Comparison of ENCODE assay signal across 11 cellular contexts in genomic region chr1:28173980-28174297, GRCh38. TPM values are rescaled to one million over a fixed set of nuclear protein-coding genes. Genes with fewer than 3 reads are reported as not detected.
DNase-seq lines count a peak whose midpoint lies in the region; ATAC-seq and TF ChIP-seq lines count a peak whose summit lies in the region.
"Had no signal": no experiment of that assay in that cellular context is flagged by ENCODE, and none has a peak within 500 bp of the region (broad histone marks: within the 10 kb centered on the region; RNA-seq: fewer than 3 reads in every experiment).

No MANE protein-coding gene starts in this region.

- no peak overlapping the region for H3K23ac ChIP-seq in H9 (ENCODE audit: insufficient read length, low read depth, low read length)

- H4K20me1 ChIP-seq in H9 (ENCODE audit: control insufficient read depth, insufficient read depth, insufficient read length) = no peaks in the 10 kb centered on the region

- no peak overlapping the region for H3K56ac ChIP-seq in H9 (ENCODE audit: insufficient read length, low read depth, low read length)

- no peak overlapping the region for H3K4ac ChIP-seq in H9 (ENCODE audit: low read depth, low read length)

- no peak overlapping the region for H2BK20ac ChIP-seq in H9 (ENCODE audit: low read depth, low read length, poor library complexity, severe bottlenecking)

- H3T11ph ChIP-seq in H9 (ENCODE audit: low read length) = no peak overlapping the region

- H3K27ac ChIP-seq in H9 (ENCODE audit: insufficient read length, low read depth, low read length) = no peak overlapping the region
- peak overlapping the region; percentile 11 to 34 for H3K27ac ChIP-seq in ascending aorta
- H3K27ac ChIP-seq in layer of hippocampus (ENCODE audit: low read depth, low read length) = peak overlapping the region; percentile 66

- CTCF ChIA-PET in Caco-2 (lab: Charles Lee) = no interaction called here

- TF ChIP-seq CTCF in H9 (conservative IDR thresholded peaks at IDR 0.05) = no peak
- TF ChIP-seq CTCF in ascending aorta (IDR thresholded peaks at IDR 0.05) = no peak
- no peak for TF ChIP-seq CTCF in Caco-2 (IDR thresholded peaks at IDR 0.05; ENCODE audit: insufficient read depth in 1 of 2, low read depth in 1 of 2, low read length in 1 of 2, severe bottlenecking in 1 of 2, unreplicated experiment in 1 of 2)

- H3K79me2 ChIP-seq in H9 (ENCODE audit: insufficient read depth, low read length) = no peaks in the 10 kb centered on the region

- H2AK5ac ChIP-seq in H9 (ENCODE audit: insufficient read length, low read length) = no peak overlapping the region

- no peak overlapping the region for H3K4me2 ChIP-seq in H9 (ENCODE audit: insufficient read depth, insufficient read length, low read length)

- no peaks in the 10 kb centered on the region for H3K36me3 ChIP-seq in ascending aorta
- no peaks in the 10 kb centered on the region for H3K36me3 ChIP-seq in Caco-2 (ENCODE audit: control insufficient read depth, insufficient read depth, low read length)

- H3K79me1 ChIP-seq in H9 (ENCODE audit: insufficient read depth, low read depth, low read length, poor library complexity, severe bottlenecking) = no peaks in the 10 kb centered on the region

- intact Hi-C loops in ascending aorta (cut with DNase I) (no loop called here), Caco-2 (cut with micrococcal nuclease; ENCODE audit: unreplicated experiment) (no loop called here)

- H3K14ac ChIP-seq in H9 (ENCODE audit: insufficient read depth, low read length) = no peak overlapping the region; the same call in 1 of the 2 replicates

- no peak overlapping the region for H2BK5ac ChIP-seq in H9 (ENCODE audit: insufficient read length, low read length)

- no peak overlapping the region for H4K8ac ChIP-seq in H9 (replicated peaks; ENCODE audit: insufficient read length, low read depth, low read length)

- no peak for ATAC-seq in stimulated activated effector memory CD8-positive, alpha-beta T cell treated with anti-CD3 and anti-CD28 coated beads, Interleukin-12 subunit alpha, Interleukin-12 subunit beta, amount 100 ng/mL, for 72 hours
- ATAC-seq in GM19035 (IDR thresholded peaks at IDR 0.05; ENCODE audit: unreplicated experiment) = no peak
- ATAC-seq: stimulated activated naive CD8-positive, alpha-beta T cell treated with anti-CD3 and anti-CD28 coated beads, Interleukin-15, Interleukin-2, amounts not matched to agents 100 U/mL and 50 U/mL, for 24 hours had no signal

- H3K27me3 Mint-ChIP-seq in H9 (ENCODE audit: low read depth) (no peaks in the 10 kb centered on the region), Caco-2 (ENCODE audit: insufficient read depth, unreplicated experiment) (no peaks in the 10 kb centered on the region)

- H3K23me2 ChIP-seq in H9 (ENCODE audit: insufficient read length, low read depth, low read length, poor library complexity, severe bottlenecking) = peaks cover 2% of the 10 kb centered on the region

- no peak for DNase-seq in H9
- DNase-seq in ascending aorta (ENCODE audit: low spot score in 2 of 2) = no peak
- DNase-seq in stimulated activated effector memory CD8-positive, alpha-beta T cell treated with anti-CD3 and anti-CD28 coated beads, Interleukin-12 subunit alpha, Interleukin-12 subunit beta, amount 100 ng/mL, for 72 hours (ENCODE audit: low spot score in 2 of 2) = no peak
- no peak for DNase-seq in SW 1271 (lab: John Stamatoyannopoulos, UW)
- no peak for DNase-seq in Caco-2
- no peak for DNase-seq in medulla oblongata (ENCODE audit: extremely low spot score)
- DNase-seq: DMS79 treated with DMSO at 0.1 percent for 48 hours; NCI-H1092 treated with DMSO at 0.1 percent for 48 hours; stimulated activated naive CD8-positive, alpha-beta T cell treated with anti-CD3 and anti-CD28 coated beads, Interleukin-15, Interleukin-2, amounts not matched to agents 100 U/mL and 50 U/mL, for 24 hours had no signal

- H3K9ac ChIP-seq in H9 (ENCODE audit: extremely low read depth, insufficient read length, low read length) = no peak overlapping the region

- H3K36me3 Mint-ChIP-seq in H9 (ENCODE audit: insufficient read depth in 1 of 3, low read depth in 3 of 3) = no peaks in the 10 kb centered on the region
- peaks cover 6% of the 10 kb centered on the region for H3K36me3 Mint-ChIP-seq in stimulated activated effector memory CD8-positive, alpha-beta T cell treated with anti-CD3 and anti-CD28 coated beads, Interleukin-12 subunit alpha, Interleukin-12 subunit beta, amount 100 ng/mL, for 72 hours
- H3K36me3 Mint-ChIP-seq in Caco-2 (ENCODE audit: insufficient read depth, unreplicated experiment) = no peaks in the 10 kb centered on the region

- H3K4me3 Mint-ChIP-seq in H9 (no peak overlapping the region), Caco-2 (ENCODE audit: unreplicated experiment) (no peak overlapping the region)
- H3K4me3 Mint-ChIP-seq in stimulated activated effector memory CD8-positive, alpha-beta T cell treated with anti-CD3 and anti-CD28 coated beads, Interleukin-12 subunit alpha, Interleukin-12 subunit beta, amount 100 ng/mL, for 72 hours = peak overlapping the region; percentile 36

- H3K4me1 Mint-ChIP-seq in H9 = peaks cover 11 to 18% of the 10 kb centered on the region in 2 experiments
- H3K4me1 Mint-ChIP-seq in stimulated activated effector memory CD8-positive, alpha-beta T cell treated with anti-CD3 and anti-CD28 coated beads, Interleukin-12 subunit alpha, Interleukin-12 subunit beta, amount 100 ng/mL, for 72 hours = peaks cover 62% of the 10 kb centered on the region
- H3K4me1 Mint-ChIP-seq in Caco-2 (ENCODE audit: low read depth, unreplicated experiment) = peaks cover 6% of the 10 kb centered on the region

- POLR2A ChIA-PET in Caco-2 (lab: Charles Lee) = no interaction called here

- H3K18ac ChIP-seq in H9 (ENCODE audit: insufficient read length, low read depth, low read length) = no peak overlapping the region

- no peak overlapping the region for H2BK12ac ChIP-seq in H9 (ENCODE audit: insufficient read length, low read depth, low read length)

- no peaks in the 10 kb centered on the region for H3K4me1 ChIP-seq in H9 (ENCODE audit: insufficient read depth, low read length)
- no peaks in the 10 kb centered on the region for H3K4me1 ChIP-seq in ascending aorta
- H3K4me1 ChIP-seq in Caco-2 = peaks cover 12% of the 10 kb centered on the region

- no peaks in the 10 kb centered on the region for H3K27me3 ChIP-seq in H9 (ENCODE audit: insufficient read depth, low read length)
- H3K27me3 ChIP-seq in ascending aorta = no peaks in the 10 kb centered on the region
- no peaks in the 10 kb centered on the region for H3K27me3 ChIP-seq in layer of hippocampus (ENCODE audit: control insufficient read depth, insufficient read depth, low read length)
- H3K27me3 ChIP-seq in Caco-2 (replicated peaks; ENCODE audit: control insufficient read depth, insufficient read depth, low read length) = no peaks in the 10 kb centered on the region

- H3K27ac Mint-ChIP-seq in H9 = peak overlapping the region in 2 of 3 experiments; percentile 42 to 65; a peak in 4 of 7 replicates
- H3K27ac Mint-ChIP-seq in stimulated activated effector memory CD8-positive, alpha-beta T cell treated with anti-CD3 and anti-CD28 coated beads, Interleukin-12 subunit alpha, Interleukin-12 subunit beta, amount 100 ng/mL, for 72 hours = no peak overlapping the region
- H3K27ac Mint-ChIP-seq in Caco-2 (ENCODE audit: unreplicated experiment) = no peak overlapping the region

- H2BK15ac ChIP-seq in H9 (ENCODE audit: low read depth, low read length) = no peak overlapping the region

- H3K9me3 ChIP-seq in H9 (ENCODE audit: control insufficient read depth, low read depth, low read length) (no peaks in the 10 kb centered on the region), ascending aorta (no peaks in the 10 kb centered on the region), Caco-2 (no peaks in the 10 kb centered on the region)

- no CpG with 5 or more reads among the region's 5 CpGs for WGBS in H9 (ENCODE audit: extremely low coverage, insufficient read length, low lambda C conversion rate)

- no peak overlapping the region for H4K5ac ChIP-seq in H9 (ENCODE audit: insufficient read length, low read depth, low read length)

- no peak overlapping the region for H2AFZ ChIP-seq in H9 (ENCODE audit: low read length)

- no TSS peak for BruUV-seq in Caco-2 (replicated peaks; lab: Mats Ljungman, UMichigan)

- H3K9me3 Mint-ChIP-seq in H9 (no peaks in the 10 kb centered on the region; a peak in 1 of 5 replicates), Caco-2 (ENCODE audit: unreplicated experiment) (no peaks in the 10 kb centered on the region)
- no peaks in the 10 kb centered on the region for H3K9me3 Mint-ChIP-seq in stimulated activated effector memory CD8-positive, alpha-beta T cell treated with anti-CD3 and anti-CD28 coated beads, Interleukin-12 subunit alpha, Interleukin-12 subunit beta, amount 100 ng/mL, for 72 hours

- no peak overlapping the region for H4K91ac ChIP-seq in H9 (ENCODE audit: insufficient read length, low read depth, low read length)

- H3K4me3 ChIP-seq in ascending aorta (no peak overlapping the region), Caco-2 (ENCODE audit: low read depth, low read length) (no peak overlapping the region)

- no peak overlapping the region for H2BK120ac ChIP-seq in H9 (ENCODE audit: low read depth, low read length, poor library complexity, severe bottlenecking)

RNA-seq across cellular contexts. Expression of gene PTAFR, which starts 2.6 kb away (rescaled TPM):
- total RNA-seq in H9 (2021) (1.8 and 1.9 TPM in 2 replicates), ascending aorta (13.1 TPM), Caco-2 (2022) (0.12 and 0.32 TPM in 2 replicates)

RNA-seq across cellular contexts. Expression of gene DNAJC8, which starts 58.9 kb away (rescaled TPM):
- 126 and 132 TPM in 2 replicates for total RNA-seq in H9 (2021)
- 65.2 TPM for total RNA-seq in ascending aorta
- total RNA-seq in Caco-2 (2022) = 67.3 and 69.4 TPM in 2 replicates

Comparison
In these comparisons a context has a peak if more than half of its experiments do, and no peak if none do; other contexts are left out.
1. H3K27ac Mint-ChIP-seq: peak in H9 (2 of 3); none in stimulated activated effector memory CD8-positive, alpha-beta T cell treated with anti-CD3 and anti-CD28 coated beads, Interleukin-12 subunit alpha, Interleukin-12 subunit beta, amount 100 ng/mL, for 72 hours (single experiment) and Caco-2 (single experiment).